Comparison of ENCODE assay signal across 15 cellular contexts in genomic region chr3:47405820-47406761, GRCh38. TPM values are rescaled to one million over a fixed set of nuclear protein-coding genes. Genes with fewer than 3 reads are reported as not detected.
DNase-seq lines count a peak whose midpoint lies in the region; ATAC-seq and TF ChIP-seq lines count a peak whose summit lies in the region.
"Had no signal": no experiment of that assay in that cellular context is flagged by ENCODE, and none has a peak within 500 bp of the region (broad histone marks: within the 10 kb centered on the region; RNA-seq: fewer than 3 reads in every experiment).

No MANE protein-coding gene starts in this region.

- intact Hi-C loops in MCF 10A (cut with micrococcal nuclease) (no loop called here), mammary epithelial cell (cut with micrococcal nuclease) (no loop called here), left colon (cut with DNase I, micrococcal nuclease) (no loop called here)

- peaks cover 36% of the 10 kb centered on the region for H3K36me3 Mint-ChIP-seq in MCF 10A (ENCODE audit: insufficient read depth, unreplicated experiment)
- peaks cover 8% of the 10 kb centered on the region for H3K36me3 Mint-ChIP-seq in activated naive CD4-positive, alpha-beta T cell treated with anti-CD3 and anti-CD28 coated beads, Interleukin-2, amount 10 ng/mL, durations not matched to agents 7 days and 5 days
- H3K36me3 Mint-ChIP-seq: natural killer cell treated with Interleukin-12 subunit alpha and Interleukin-12 subunit beta and Interleukin-15 and Interleukin-18, amount 100 ng/mL, for 72 hours had no signal

- H3K9me3 ChIP-seq in mammary epithelial cell (replicated peaks; ENCODE audit: insufficient read depth, low read length) (no peaks in the 10 kb centered on the region), tibial nerve (no peaks in the 10 kb centered on the region)
- H3K9me3 ChIP-seq: right lobe of liver had no signal

- H3K9me3 Mint-ChIP-seq in MCF 10A (ENCODE audit: unreplicated experiment), result no peaks in the 10 kb centered on the region
- H3K9me3 Mint-ChIP-seq in activated naive CD4-positive, alpha-beta T cell treated with anti-CD3 and anti-CD28 coated beads, Interleukin-2, amount 10 ng/mL, durations not matched to agents 7 days and 5 days, result no peaks in the 10 kb centered on the region
- H3K9me3 Mint-ChIP-seq: activated CD4-positive, alpha-beta T cell treated with anti-CD3 and anti-CD28 coated beads, Interleukin-2, amount 10 ng/mL, durations not matched to agents 7 days and 5 days; activated T-helper 17 cell treated with anti-CD3 and anti-CD28 coated beads, Interleukin-2, amount 50 U/mL, for 72 hours; natural killer cell treated with Interleukin-12 subunit alpha and Interleukin-12 subunit beta and Interleukin-15 and Interleukin-18, amount 100 ng/mL, for 72 hours had no signal

- peak; percentile 34 for DNase-seq in MCF 10A (ENCODE audit: unreplicated experiment)
- no peak for DNase-seq in mammary epithelial cell
- DNase-seq in left colon, result peak in 1 of 2 donors; percentile 16
- DNase-seq in tibial nerve (ENCODE audit: low spot score in 2 of 2), result no peak
- no peak for DNase-seq in globus pallidus (ENCODE audit: low spot score)
- no peak for DNase-seq in activated CD4-positive, CD25-positive, alpha-beta regulatory T cell (lab: John Stamatoyannopoulos, UW)
- no peak for DNase-seq in activated naive CD4-positive, alpha-beta T cell treated with anti-CD3 and anti-CD28 coated beads, Interleukin-2, amount 10 ng/mL, durations not matched to agents 7 days and 5 days
- DNase-seq: activated CD4-positive, alpha-beta T cell treated with anti-CD3 and anti-CD28 coated beads, Interleukin-2, amount 10 ng/mL, durations not matched to agents 7 days and 5 days; NCI-H1092 treated with DMSO at 0.1 percent for 48 hours; NCI-H2227 treated with DMSO at 0.1 percent for 48 hours had no signal

- TF ChIP-seq CTCF in MCF 10A (IDR thresholded peaks at IDR 0.05; ENCODE audit: unreplicated experiment) (no peak), mammary epithelial cell (conservative IDR thresholded peaks at IDR 0.05 in 1 of 2, IDR thresholded peaks at IDR 0.05 in 1 of 2; ENCODE audit: extremely low read depth in 1 of 2, insufficient read depth in 1 of 2, low read depth in 1 of 2, low read length in 2 of 2) (no peak), tibial nerve (IDR thresholded peaks at IDR 0.05) (no peak)

- WGBS in mammary epithelial cell (ENCODE audit: low coverage, missing lambda C conversion rate), result 87% methylated on average over 27 of the region's 31 CpGs
- WGBS in tibial nerve, 2 donors, result 81 to 82% methylated on average over 30 to 31 of the region's 31 CpGs

- dilution Hi-C loops in mammary epithelial cell (cut with HindIII; ENCODE audit: low sequenced_read_pairs), result loop anchor here (5.0 kb wide), 1 partner anchor 36 kb away; no protein-coding TSS in a partner anchor

- ATAC-seq in left colon, result peak; percentile 30
- ATAC-seq: activated T-helper 17 cell treated with anti-CD3 and anti-CD28 coated beads, Interleukin-2, amount 50 U/mL, for 72 hours; natural killer cell treated with Interleukin-12 subunit alpha and Interleukin-12 subunit beta and Interleukin-15 and Interleukin-18, amount 100 ng/mL, for 72 hours had no signal

- H4K20me1 ChIP-seq in mammary epithelial cell (ENCODE audit: insufficient read depth, low read length), result no peaks in the 10 kb centered on the region

- H3K27ac ChIP-seq in mammary epithelial cell (ENCODE audit: insufficient read depth, low read depth, low read length) (no peak overlapping the region), angular gyrus (ENCODE audit: low read depth, low read length) (peak overlapping the region; percentile 85), tibial nerve (peak overlapping the region; percentile 59 to 90 (median 78))
- H3K27ac ChIP-seq: PC-9, right lobe of liver had no signal

- no TSS peak for BruUV-seq in MCF 10A (replicated peaks; lab: Mats Ljungman, UMichigan)
- no TSS peak for BruUV-seq in mammary epithelial cell (replicated peaks; lab: Mats Ljungman, UMichigan)

- CTCF ChIA-PET in MCF 10A (lab: Yijun Ruan, JAX) (interaction anchor here (0.6 to 1.0 kb wide), 6 partner anchors 7 to 1616 kb away, joined by 3 to 4 read pairs (median 3); partner anchors contain the start of gene NDUFAF3), mammary epithelial cell (lab: Charles Lee; ENCODE audit: low non-redundant PET) (no interaction called here)
- CTCF ChIA-PET in activated naive CD4-positive, alpha-beta T cell treated with anti-CD3 and anti-CD28 coated beads, Interleukin-2, amount 10 ng/mL, durations not matched to agents 7 days and 5 days (lab: Charles Lee), result interaction anchor here (0.7 kb wide), 1 partner anchor 33 kb away, joined by 3 read pairs; no protein-coding TSS in a partner anchor

- no peak overlapping the region for H3K9ac ChIP-seq in mammary epithelial cell (ENCODE audit: insufficient read depth, low read length)

- H3K27ac Mint-ChIP-seq in MCF 10A (ENCODE audit: low read depth, unreplicated experiment), result no peak overlapping the region
- no peak overlapping the region for H3K27ac Mint-ChIP-seq in activated naive CD4-positive, alpha-beta T cell treated with anti-CD3 and anti-CD28 coated beads, Interleukin-2, amount 10 ng/mL, durations not matched to agents 7 days and 5 days
- H3K27ac Mint-ChIP-seq: activated CD4-positive, alpha-beta T cell treated with anti-CD3 and anti-CD28 coated beads, Interleukin-2, amount 10 ng/mL, durations not matched to agents 7 days and 5 days; natural killer cell treated with Interleukin-12 subunit alpha and Interleukin-12 subunit beta and Interleukin-15 and Interleukin-18, amount 100 ng/mL, for 72 hours had no signal

- H3K36me3 ChIP-seq in mammary epithelial cell (ENCODE audit: insufficient read depth, low read length) (no peaks in the 10 kb centered on the region), tibial nerve (peaks cover 0 to 70% (median 27%) of the 10 kb centered on the region in 3 donors)

- H3K4me2 ChIP-seq in mammary epithelial cell (ENCODE audit: insufficient read depth, low read depth, low read length), result no peak overlapping the region
- H3K4me2 ChIP-seq: PC-9 had no signal

- no peak overlapping the region for H3K4me3 Mint-ChIP-seq in MCF 10A (ENCODE audit: unreplicated experiment)
- no peak overlapping the region for H3K4me3 Mint-ChIP-seq in activated naive CD4-positive, alpha-beta T cell treated with anti-CD3 and anti-CD28 coated beads, Interleukin-2, amount 10 ng/mL, durations not matched to agents 7 days and 5 days
- H3K4me3 Mint-ChIP-seq: activated CD4-positive, alpha-beta T cell treated with anti-CD3 and anti-CD28 coated beads, Interleukin-2, amount 10 ng/mL, durations not matched to agents 7 days and 5 days; activated T-helper 17 cell treated with anti-CD3 and anti-CD28 coated beads, Interleukin-2, amount 50 U/mL, for 72 hours; natural killer cell treated with Interleukin-12 subunit alpha and Interleukin-12 subunit beta and Interleukin-15 and Interleukin-18, amount 100 ng/mL, for 72 hours had no signal

- H2AFZ ChIP-seq in mammary epithelial cell (ENCODE audit: low read depth, low read length), result no peak overlapping the region
- H2AFZ ChIP-seq: PC-9 had no signal

- no peak overlapping the region for H3K4me3 ChIP-seq in mammary epithelial cell (replicated peaks in 1 of 3; ENCODE audit: insufficient read depth in 1 of 3, low read depth in 2 of 3, low read length in 3 of 3)
- no peak overlapping the region for H3K4me3 ChIP-seq in tibial nerve
- H3K4me3 ChIP-seq: PC-9, right lobe of liver had no signal

- H3K27me3 ChIP-seq in mammary epithelial cell (ENCODE audit: insufficient read depth, low read length), result no peaks in the 10 kb centered on the region
- no peaks in the 10 kb centered on the region for H3K27me3 ChIP-seq in tibial nerve
- H3K27me3 ChIP-seq: right lobe of liver had no signal

- H3K79me2 ChIP-seq in mammary epithelial cell (ENCODE audit: insufficient read depth, low read length), result peaks cover 39% of the 10 kb centered on the region

- in situ Hi-C loops in mammary epithelial cell (cut with MboI; ENCODE audit: low sequenced_read_pairs in 2 of 2), result no loop called here

- H3K4me1 ChIP-seq in mammary epithelial cell (ENCODE audit: insufficient read depth, low read length) (peaks cover 9% of the 10 kb centered on the region), tibial nerve (peaks cover 0 to 42% (median 19%) of the 10 kb centered on the region in 4 donors)
- H3K4me1 ChIP-seq: right lobe of liver had no signal

- TF ChIP-seq POLR2A in tibial nerve (IDR thresholded peaks at IDR 0.05), result no peak

- no peak for TF ChIP-seq EP300 in tibial nerve (IDR thresholded peaks at IDR 0.05)

- POLR2A ChIA-PET in MCF 10A (lab: Yijun Ruan, JAX), result interaction anchor here (0.6 to 0.9 kb wide), 2 partner anchors 10 to 455 kb away, joined by 3 to 6 read pairs; no protein-coding TSS in a partner anchor

- H3K4me1 Mint-ChIP-seq in MCF 10A (ENCODE audit: insufficient read depth, unreplicated experiment), result peaks cover 18% of the 10 kb centered on the region
- peaks cover 8% of the 10 kb centered on the region for H3K4me1 Mint-ChIP-seq in activated naive CD4-positive, alpha-beta T cell treated with anti-CD3 and anti-CD28 coated beads, Interleukin-2, amount 10 ng/mL, durations not matched to agents 7 days and 5 days
- H3K4me1 Mint-ChIP-seq: activated T-helper 17 cell treated with anti-CD3 and anti-CD28 coated beads, Interleukin-2, amount 50 U/mL, for 72 hours had no signal

- H3K27me3 Mint-ChIP-seq in MCF 10A (ENCODE audit: insufficient read depth, unreplicated experiment), result no peaks in the 10 kb centered on the region
- H3K27me3 Mint-ChIP-seq in activated naive CD4-positive, alpha-beta T cell treated with anti-CD3 and anti-CD28 coated beads, Interleukin-2, amount 10 ng/mL, durations not matched to agents 7 days and 5 days, result no peaks in the 10 kb centered on the region
- H3K27me3 Mint-ChIP-seq: activated CD4-positive, alpha-beta T cell treated with anti-CD3 and anti-CD28 coated beads, Interleukin-2, amount 10 ng/mL, durations not matched to agents 7 days and 5 days; activated T-helper 17 cell treated with anti-CD3 and anti-CD28 coated beads, Interleukin-2, amount 50 U/mL, for 72 hours; natural killer cell treated with Interleukin-12 subunit alpha and Interleukin-12 subunit beta and Interleukin-15 and Interleukin-18, amount 100 ng/mL, for 72 hours had no signal

RNA-seq across cellular contexts. Expression of gene PTPN23, which starts 25.3 kb away (rescaled TPM):
- total RNA-seq in MCF 10A (2022) (44.5 and 46.9 TPM in 2 replicates), mammary epithelial cell (10 to 100 TPM; 31.3 to 46.6 TPM), left colon (10 to 100 TPM; 35.9 to 43.4 TPM), tibial nerve (100 to 1,000 TPM in 2 of 4 donors, 10 to 100 TPM in 2; 30.8 to 277 (median 90.7) TPM)
- polyA plus RNA-seq in mammary epithelial cell, result 2.9 TPM
- 23.6 TPM for polyA minus RNA-seq in mammary epithelial cell
